Comparison of ENCODE assay signal across 9 cellular contexts in genomic region chr4:126071346-126072333, GRCh38.
DNase-seq lines count a peak whose midpoint lies in the region; ATAC-seq and TF ChIP-seq lines count a peak whose summit lies in the region.
"Had no signal": no experiment of that assay in that cellular context is flagged by ENCODE, and none has a peak within 500 bp of the region (broad histone marks: within the 10 kb centered on the region; RNA-seq: fewer than 3 reads in every experiment).

No MANE protein-coding gene starts in this region.

- POLR2A ChIA-PET in SK-N-SH (lab: Yijun Ruan, JAX): no interaction called here

- no peaks in the 10 kb centered on the region for H4K20me1 ChIP-seq in SK-N-SH (ENCODE audit: insufficient read depth)

- H3K27ac ChIP-seq in SK-N-SH (ENCODE audit: low read depth in 2 of 2, low read length in 1 of 2) (peak overlapping the region; percentile 65 to 87), heart right ventricle (no peak overlapping the region)

- ATAC-seq in heart right ventricle: peak; percentile 49 to 85 (median 68)
- ATAC-seq in GM18519 (IDR thresholded peaks at IDR 0.05; ENCODE audit: low FRiP score, unreplicated experiment): no peak

- H3K4me3 Mint-ChIP-seq in type B pancreatic cell: peak overlapping the region; percentile 19

- peak overlapping the region; percentile 41; the same call in 1 of the 2 replicates for H2AFZ ChIP-seq in SK-N-SH (ENCODE audit: low read depth)

- H3K9me2 ChIP-seq in SK-N-SH: no peaks in the 10 kb centered on the region

- WGBS in SK-N-SH (ENCODE audit: low lambda C conversion rate): 22% methylated on average over 4 of the region's 4 CpGs
- 24 to 26% methylated on average over 4 of the region's 4 CpGs for WGBS in heart right ventricle, 2 donors

- no peaks in the 10 kb centered on the region for H3K27me3 Mint-ChIP-seq in type B pancreatic cell

- H3K4me1 Mint-ChIP-seq in type B pancreatic cell (ENCODE audit: unreplicated experiment): peaks cover 20% of the 10 kb centered on the region

- H3K36me3 ChIP-seq in SK-N-SH (replicated peaks in 1 of 2; ENCODE audit: control insufficient read depth in 1 of 2, insufficient read depth in 2 of 2, low read length in 1 of 2) (no peaks in the 10 kb centered on the region), heart right ventricle (no peaks in the 10 kb centered on the region)

- H3K36me3 Mint-ChIP-seq in type B pancreatic cell: no peaks in the 10 kb centered on the region

- H3K27me3 ChIP-seq in SK-N-SH (ENCODE audit: insufficient read depth): no peaks in the 10 kb centered on the region
- no peaks in the 10 kb centered on the region for H3K27me3 ChIP-seq in heart right ventricle

- H3K9me3 Mint-ChIP-seq in type B pancreatic cell: peaks cover 4% of the 10 kb centered on the region

- TF ChIP-seq CTCF in SK-N-SH (IDR thresholded peaks at IDR 0.05) (no peak), heart right ventricle (IDR thresholded peaks at IDR 0.05) (no peak), type B pancreatic cell (conservative IDR thresholded peaks at IDR 0.05) (no peak)

- H3F3A ChIP-seq in SK-N-SH (replicated peaks; ENCODE audit: insufficient read depth): peaks cover 14% of the 10 kb centered on the region

- intact Hi-C loops in heart right ventricle (cut with DNase I): loop anchor here in 1 of 10 donors (10.0 kb wide), 1 partner anchor 543 kb away; no protein-coding TSS in a partner anchor

- H3K4me2 ChIP-seq in SK-N-SH: peak overlapping the region; percentile 64; the same call in 1 of the 2 replicates

- peak; percentile 44 for DNase-seq in M059J (ENCODE audit: low read depth)
- DNase-seq in SK-N-SH: peak; percentile 22
- DNase-seq in heart right ventricle: no peak
- DNase-seq in type B pancreatic cell (ENCODE audit: extremely low spot score, unreplicated experiment): no peak
- DNase-seq in activated CD4-positive, CD25-positive, alpha-beta regulatory T cell (lab: John Stamatoyannopoulos, UW): no peak
- DNase-seq in SIG-M5 treated with dmso at 0.1 percent for 504 hours (lab: John Stamatoyannopoulos, UW; ENCODE audit: unreplicated experiment): no peak
- DNase-seq: activated naive CD4-positive, alpha-beta T cell treated with Interleukin-2 at 50 U/mL for 16 hours; RPMI8226 had no signal

- no peak overlapping the region for H3K9ac ChIP-seq in SK-N-SH

- H3K9me3 ChIP-seq in SK-N-SH (no peaks in the 10 kb centered on the region), heart right ventricle (no peaks in the 10 kb centered on the region)

- peak in 1 of 2 experiments; percentile 38; a peak in 2 of 4 replicates for TF ChIP-seq EP300 in SK-N-SH (IDR thresholded peaks at IDR 0.05; ENCODE audit: borderline replicate concordance in 1 of 2, low read depth in 1 of 2, low read length in 1 of 2)

- CTCF ChIA-PET in SK-N-SH (lab: Yijun Ruan, JAX): interaction anchor here (0.6 to 1.2 kb wide), 3 partner anchors 18 to 1515 kb away, joined by 3 read pairs; no protein-coding TSS in a partner anchor

- no peak; the same call in 1 of the 2 replicates for TF ChIP-seq RAD21 in SK-N-SH (IDR thresholded peaks at IDR 0.05; ENCODE audit: low read length)

- H3K4me1 ChIP-seq in SK-N-SH (ENCODE audit: control insufficient read depth in 1 of 2, insufficient read depth in 2 of 2, low read depth in 1 of 2, low read length in 1 of 2) (peaks cover 6 to 8% of the 10 kb centered on the region in 2 experiments; a peak in 3 of 4 replicates), heart right ventricle (peaks cover 0 to 14% (median 6%) of the 10 kb centered on the region in 9 donors)

- H3K79me2 ChIP-seq in SK-N-SH (ENCODE audit: insufficient read depth): no peaks in the 10 kb centered on the region

- H3K27ac Mint-ChIP-seq in type B pancreatic cell: peak overlapping the region; percentile 32

- H3K4me3 ChIP-seq in SK-N-SH (ENCODE audit: low read depth in 2 of 2, low read length in 1 of 2) (peak overlapping the region in 1 of 2 experiments; percentile 26; a peak in 1 of 4 replicates), heart right ventricle (no peak overlapping the region)

TF ChIP-seq in SK-N-SH, 30 proteins besides CTCF, POLR2A, EP300 and RAD21 (continues in another document):
- TF ChIP-seq YY1 (IDR thresholded peaks at IDR 0.05; ENCODE audit: low read depth): no peak
- TF ChIP-seq, protein P1, sequence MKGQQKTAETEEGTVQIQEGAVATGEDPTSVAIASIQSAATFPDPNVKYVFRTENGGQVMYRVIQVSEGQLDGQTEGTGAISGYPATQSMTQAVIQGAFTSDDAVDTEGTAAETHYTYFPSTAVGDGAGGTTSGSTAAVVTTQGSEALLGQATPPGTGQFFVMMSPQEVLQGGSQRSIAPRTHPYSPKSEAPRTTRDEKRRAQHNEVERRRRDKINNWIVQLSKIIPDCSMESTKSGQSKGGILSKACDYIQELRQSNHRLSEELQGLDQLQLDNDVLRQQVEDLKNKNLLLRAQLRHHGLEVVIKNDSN (IDR thresholded peaks at IDR 0.05; ENCODE audit: borderline replicate concordance, low read depth): no peak
- no peak for TF ChIP-seq SIN3A (IDR thresholded peaks at IDR 0.05; ENCODE audit: borderline replicate concordance, low read depth, low read length)
- no peak for TF ChIP-seq POLR2AphosphoS5 (IDR thresholded peaks at IDR 0.05; ENCODE audit: low read depth, low read length)
- TF ChIP-seq EZH2phosphoT487 (IDR thresholded peaks at IDR 0.05; ENCODE audit: borderline replicate concordance, low read depth): no peak
- TF ChIP-seq GABPA (IDR thresholded peaks at IDR 0.05; ENCODE audit: low read depth): no peak
- TF ChIP-seq REST (IDR thresholded peaks at IDR 0.05; ENCODE audit: low read depth, low read length): no peak
- TF ChIP-seq GATA2 (CRISPR knock-in tag; IDR thresholded peaks at IDR 0.05): no peak
- TF ChIP-seq TEAD4 (IDR thresholded peaks at IDR 0.05; ENCODE audit: borderline replicate concordance, insufficient read depth): no peak
- TF ChIP-seq TAF1 (IDR thresholded peaks at IDR 0.05; ENCODE audit: borderline replicate concordance, low read depth, low read length): no peak
- no peak for TF ChIP-seq FOSL2 (IDR thresholded peaks at IDR 0.05; ENCODE audit: borderline replicate concordance, low read depth)
- TF ChIP-seq, protein P2, sequence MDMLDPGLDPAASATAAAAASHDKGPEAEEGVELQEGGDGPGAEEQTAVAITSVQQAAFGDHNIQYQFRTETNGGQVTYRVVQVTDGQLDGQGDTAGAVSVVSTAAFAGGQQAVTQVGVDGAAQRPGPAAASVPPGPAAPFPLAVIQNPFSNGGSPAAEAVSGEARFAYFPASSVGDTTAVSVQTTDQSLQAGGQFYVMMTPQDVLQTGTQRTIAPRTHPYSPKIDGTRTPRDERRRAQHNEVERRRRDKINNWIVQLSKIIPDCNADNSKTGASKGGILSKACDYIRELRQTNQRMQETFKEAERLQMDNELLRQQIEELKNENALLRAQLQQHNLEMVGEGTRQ (IDR thresholded peaks at IDR 0.05; ENCODE audit: borderline replicate concordance, low read depth, low read length): no peak
- peak; percentile 64 for TF ChIP-seq MAX (IDR thresholded peaks at IDR 0.05; ENCODE audit: low read depth)
- peak; percentile 63 for TF ChIP-seq TCF12 (IDR thresholded peaks at IDR 0.05)
- TF ChIP-seq RXRA (IDR thresholded peaks at IDR 0.05; ENCODE audit: borderline replicate concordance, low read depth): no peak
- no peak; the same call in 1 of the 2 replicates for TF ChIP-seq PBX3 (IDR thresholded peaks at IDR 0.05)
- no peak for TF ChIP-seq MXI1 (IDR thresholded peaks at IDR 0.05; ENCODE audit: low read depth, low read length)
- TF ChIP-seq NFIC (IDR thresholded peaks at IDR 0.05; ENCODE audit: borderline replicate concordance): peak; percentile 71

Comparison
In these comparisons a context has a peak if more than half of its experiments do, and no peak if none do; other contexts are left out.
1. DNase-seq: peak in M059J (single experiment) and SK-N-SH (single experiment); none in heart right ventricle (0 of 2), type B pancreatic cell (single experiment), activated CD4-positive, CD25-positive, alpha-beta regulatory T cell (0 of 4) and SIG-M5 treated with dmso at 0.1 percent for 504 hours (single experiment).
2. H3K27ac ChIP-seq: peak in SK-N-SH (2 of 2); none in heart right ventricle (0 of 10).